Comparison of ENCODE assay signal across 1 cellular context in the genomic region with DNA sequence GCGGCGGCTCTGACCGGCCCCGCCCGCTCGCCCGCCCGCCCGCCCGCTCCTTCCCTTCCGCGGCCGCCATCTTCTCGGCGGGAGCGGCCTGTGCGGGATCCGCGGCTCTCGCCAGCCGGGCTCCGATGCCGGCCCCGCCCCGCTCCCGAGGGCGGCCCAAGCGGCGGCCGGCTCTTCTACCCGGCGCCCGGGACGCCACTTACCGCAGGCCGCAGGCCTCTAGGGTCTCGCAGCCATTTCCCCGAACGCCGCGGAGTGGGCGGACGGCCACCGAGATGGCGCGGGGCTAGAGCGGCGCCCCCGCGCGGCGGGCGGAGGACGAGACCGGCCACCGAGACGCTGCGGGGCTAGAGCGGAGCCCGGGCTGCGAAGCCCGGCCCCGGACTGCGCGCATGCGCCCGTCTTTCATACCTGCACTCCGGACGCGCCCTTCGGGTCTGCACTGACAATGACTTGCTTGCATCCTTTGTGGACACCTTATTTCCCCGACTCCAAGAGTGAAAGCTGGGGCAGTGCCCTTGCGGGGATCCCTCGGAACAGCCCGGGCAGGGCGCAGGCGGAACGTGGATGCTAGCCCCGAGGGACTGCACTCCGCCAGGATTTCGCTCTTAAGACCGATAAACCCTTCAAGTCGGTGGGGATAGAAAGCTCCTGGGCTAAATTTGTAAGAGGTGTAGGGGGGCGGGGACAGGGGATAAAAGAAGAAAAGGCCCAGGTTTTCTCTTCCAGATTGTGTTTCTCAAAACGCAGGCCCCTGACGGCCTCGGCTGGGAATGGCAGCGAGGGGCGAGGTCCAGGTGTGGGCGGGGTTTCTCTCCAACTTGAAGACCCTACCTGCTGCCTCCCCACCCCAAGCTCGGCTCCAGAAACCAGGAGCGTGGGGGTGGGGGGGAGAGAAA.
TF ChIP-seq lines count a peak whose summit lies in the region.

TSS of gene DIDO1 (minus strand) at position 277 of the 899 bp plus-strand sequence.

TF ChIP-seq in GM12878, 131 proteins besides CTCF, POLR2A, EP300 and RAD21 (continued from another document and continues in another):
- TF ChIP-seq ZBTB40 (IDR thresholded peaks at IDR 0.05; ENCODE audit: borderline replicate concordance) (no peak), POLR2AphosphoS2 (IDR thresholded peaks at IDR 0.05; ENCODE audit: low read depth, low read length) (peak; percentile 80; the same call in 1 of the 2 replicates), ZSCAN29 (IDR thresholded peaks at IDR 0.05) (0 out of 2 replicates have a peak, but pooled peaks have one; percentile 21), PBX3 (IDR thresholded peaks at IDR 0.05; ENCODE audit: insufficient replicate concordance, low read depth, low read length) (peak; percentile 10), TBL1XR1 (IDR thresholded peaks at IDR 0.05; ENCODE audit: low read depth, low read length) (no peak), BMI1 (IDR thresholded peaks at IDR 0.05; ENCODE audit: borderline replicate concordance) (no peak), ZBTB4 (CRISPR knock-in tag; IDR thresholded peaks at IDR 0.05) (no peak), NKRF (conservative IDR thresholded peaks at IDR 0.05) (peak; percentile 79), CREM (IDR thresholded peaks at IDR 0.05; ENCODE audit: low read depth) (peak; percentile 28; the same call in 1 of the 2 replicates), MEF2A (IDR thresholded peaks at IDR 0.05; ENCODE audit: insufficient read depth, low read depth, low read length) (no peak), NFXL1 (IDR thresholded peaks at IDR 0.05; ENCODE audit: borderline replicate concordance) (no peak), STAT3 (IDR thresholded peaks at IDR 0.05; ENCODE audit: low read depth, low read length) (no peak), ZBTB33 (IDR thresholded peaks at IDR 0.05) (no peak), HCFC1 (IDR thresholded peaks at IDR 0.05; ENCODE audit: low read length) (peak; percentile 65)
- TF ChIP-seq, protein P1, sequence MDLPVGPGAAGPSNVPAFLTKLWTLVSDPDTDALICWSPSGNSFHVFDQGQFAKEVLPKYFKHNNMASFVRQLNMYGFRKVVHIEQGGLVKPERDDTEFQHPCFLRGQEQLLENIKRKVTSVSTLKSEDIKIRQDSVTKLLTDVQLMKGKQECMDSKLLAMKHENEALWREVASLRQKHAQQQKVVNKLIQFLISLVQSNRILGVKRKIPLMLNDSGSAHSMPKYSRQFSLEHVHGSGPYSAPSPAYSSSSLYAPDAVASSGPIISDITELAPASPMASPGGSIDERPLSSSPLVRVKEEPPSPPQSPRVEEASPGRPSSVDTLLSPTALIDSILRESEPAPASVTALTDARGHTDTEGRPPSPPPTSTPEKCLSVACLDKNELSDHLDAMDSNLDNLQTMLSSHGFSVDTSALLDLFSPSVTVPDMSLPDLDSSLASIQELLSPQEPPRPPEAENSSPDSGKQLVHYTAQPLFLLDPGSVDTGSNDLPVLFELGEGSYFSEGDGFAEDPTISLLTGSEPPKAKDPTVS (IDR thresholded peaks at IDR 0.05; ENCODE audit: low read depth, low read length), result no peak
- TF ChIP-seq, protein P2, sequence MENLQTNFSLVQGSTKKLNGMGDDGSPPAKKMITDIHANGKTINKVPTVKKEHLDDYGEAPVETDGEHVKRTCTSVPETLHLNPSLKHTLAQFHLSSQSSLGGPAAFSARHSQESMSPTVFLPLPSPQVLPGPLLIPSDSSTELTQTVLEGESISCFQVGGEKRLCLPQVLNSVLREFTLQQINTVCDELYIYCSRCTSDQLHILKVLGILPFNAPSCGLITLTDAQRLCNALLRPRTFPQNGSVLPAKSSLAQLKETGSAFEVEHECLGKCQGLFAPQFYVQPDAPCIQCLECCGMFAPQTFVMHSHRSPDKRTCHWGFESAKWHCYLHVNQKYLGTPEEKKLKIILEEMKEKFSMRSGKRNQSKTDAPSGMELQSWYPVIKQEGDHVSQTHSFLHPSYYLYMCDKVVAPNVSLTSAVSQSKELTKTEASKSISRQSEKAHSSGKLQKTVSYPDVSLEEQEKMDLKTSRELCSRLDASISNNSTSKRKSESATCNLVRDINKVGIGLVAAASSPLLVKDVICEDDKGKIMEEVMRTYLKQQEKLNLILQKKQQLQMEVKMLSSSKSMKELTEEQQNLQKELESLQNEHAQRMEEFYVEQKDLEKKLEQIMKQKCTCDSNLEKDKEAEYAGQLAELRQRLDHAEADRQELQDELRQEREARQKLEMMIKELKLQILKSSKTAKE (IDR thresholded peaks at IDR 0.05; ENCODE audit: low read depth, poor library complexity, severe bottlenecking), result no peak
- TF ChIP-seq, protein P3, sequence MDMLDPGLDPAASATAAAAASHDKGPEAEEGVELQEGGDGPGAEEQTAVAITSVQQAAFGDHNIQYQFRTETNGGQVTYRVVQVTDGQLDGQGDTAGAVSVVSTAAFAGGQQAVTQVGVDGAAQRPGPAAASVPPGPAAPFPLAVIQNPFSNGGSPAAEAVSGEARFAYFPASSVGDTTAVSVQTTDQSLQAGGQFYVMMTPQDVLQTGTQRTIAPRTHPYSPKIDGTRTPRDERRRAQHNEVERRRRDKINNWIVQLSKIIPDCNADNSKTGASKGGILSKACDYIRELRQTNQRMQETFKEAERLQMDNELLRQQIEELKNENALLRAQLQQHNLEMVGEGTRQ (IDR thresholded peaks at IDR 0.05; ENCODE audit: borderline replicate concordance, low read depth, low read length), result no peak
- TF ChIP-seq, protein P4, sequence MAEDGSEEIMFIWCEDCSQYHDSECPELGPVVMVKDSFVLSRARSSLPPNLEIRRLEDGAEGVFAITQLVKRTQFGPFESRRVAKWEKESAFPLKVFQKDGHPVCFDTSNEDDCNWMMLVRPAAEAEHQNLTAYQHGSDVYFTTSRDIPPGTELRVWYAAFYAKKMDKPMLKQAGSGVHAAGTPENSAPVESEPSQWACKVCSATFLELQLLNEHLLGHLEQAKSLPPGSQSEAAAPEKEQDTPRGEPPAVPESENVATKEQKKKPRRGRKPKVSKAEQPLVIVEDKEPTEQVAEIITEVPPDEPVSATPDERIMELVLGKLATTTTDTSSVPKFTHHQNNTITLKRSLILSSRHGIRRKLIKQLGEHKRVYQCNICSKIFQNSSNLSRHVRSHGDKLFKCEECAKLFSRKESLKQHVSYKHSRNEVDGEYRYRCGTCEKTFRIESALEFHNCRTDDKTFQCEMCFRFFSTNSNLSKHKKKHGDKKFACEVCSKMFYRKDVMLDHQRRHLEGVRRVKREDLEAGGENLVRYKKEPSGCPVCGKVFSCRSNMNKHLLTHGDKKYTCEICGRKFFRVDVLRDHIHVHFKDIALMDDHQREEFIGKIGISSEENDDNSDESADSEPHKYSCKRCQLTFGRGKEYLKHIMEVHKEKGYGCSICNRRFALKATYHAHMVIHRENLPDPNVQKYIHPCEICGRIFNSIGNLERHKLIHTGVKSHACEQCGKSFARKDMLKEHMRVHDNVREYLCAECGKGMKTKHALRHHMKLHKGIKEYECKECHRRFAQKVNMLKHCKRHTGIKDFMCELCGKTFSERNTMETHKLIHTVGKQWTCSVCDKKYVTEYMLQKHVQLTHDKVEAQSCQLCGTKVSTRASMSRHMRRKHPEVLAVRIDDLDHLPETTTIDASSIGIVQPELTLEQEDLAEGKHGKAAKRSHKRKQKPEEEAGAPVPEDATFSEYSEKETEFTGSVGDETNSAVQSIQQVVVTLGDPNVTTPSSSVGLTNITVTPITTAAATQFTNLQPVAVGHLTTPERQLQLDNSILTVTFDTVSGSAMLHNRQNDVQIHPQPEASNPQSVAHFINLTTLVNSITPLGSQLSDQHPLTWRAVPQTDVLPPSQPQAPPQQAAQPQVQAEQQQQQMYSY (CRISPR knock-in tag; IDR thresholded peaks at IDR 0.05), result no peak
